Comparison of ENCODE assay signal across 1 cellular context in the genomic region with DNA sequence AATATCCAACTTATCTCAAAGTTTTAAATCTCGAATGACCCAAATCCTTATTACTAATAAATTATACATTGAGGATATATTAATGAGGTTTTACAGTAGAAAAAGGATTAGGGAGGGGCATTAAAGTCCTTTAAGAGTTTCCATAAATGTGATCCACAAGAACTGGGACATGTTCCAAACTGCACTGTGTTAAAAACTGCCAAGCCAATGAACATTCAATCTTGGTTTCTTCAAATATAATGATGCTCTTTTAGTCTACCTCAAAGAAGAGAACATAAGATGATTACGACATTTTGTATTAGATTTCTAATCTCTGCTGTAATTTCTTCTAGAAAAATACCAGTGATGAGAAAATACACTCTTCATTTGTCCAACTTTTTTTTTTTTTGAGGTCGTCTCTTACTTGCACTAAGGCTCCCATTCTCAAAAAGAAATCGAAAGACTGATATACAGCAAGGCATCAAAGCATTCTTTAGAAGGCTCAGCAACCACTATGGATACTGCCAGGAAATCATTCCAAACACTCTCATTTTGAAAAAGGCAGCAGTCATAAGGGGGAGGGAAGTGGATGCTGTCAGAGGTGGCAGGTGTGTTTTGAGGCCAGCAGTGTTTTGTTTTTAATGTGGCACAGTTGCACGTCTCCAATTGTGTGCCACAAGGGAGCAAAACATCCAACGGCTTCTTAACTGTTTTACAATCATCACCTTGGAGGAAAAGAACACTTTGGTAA.
TF ChIP-seq lines count a peak whose summit lies in the region.

No MANE protein-coding gene starts in this region.

TF ChIP-seq in WTC11, 78 proteins besides CTCF, POLR2A, EP300 and RAD21 (continued from another document):
- TF ChIP-seq, protein P1, sequence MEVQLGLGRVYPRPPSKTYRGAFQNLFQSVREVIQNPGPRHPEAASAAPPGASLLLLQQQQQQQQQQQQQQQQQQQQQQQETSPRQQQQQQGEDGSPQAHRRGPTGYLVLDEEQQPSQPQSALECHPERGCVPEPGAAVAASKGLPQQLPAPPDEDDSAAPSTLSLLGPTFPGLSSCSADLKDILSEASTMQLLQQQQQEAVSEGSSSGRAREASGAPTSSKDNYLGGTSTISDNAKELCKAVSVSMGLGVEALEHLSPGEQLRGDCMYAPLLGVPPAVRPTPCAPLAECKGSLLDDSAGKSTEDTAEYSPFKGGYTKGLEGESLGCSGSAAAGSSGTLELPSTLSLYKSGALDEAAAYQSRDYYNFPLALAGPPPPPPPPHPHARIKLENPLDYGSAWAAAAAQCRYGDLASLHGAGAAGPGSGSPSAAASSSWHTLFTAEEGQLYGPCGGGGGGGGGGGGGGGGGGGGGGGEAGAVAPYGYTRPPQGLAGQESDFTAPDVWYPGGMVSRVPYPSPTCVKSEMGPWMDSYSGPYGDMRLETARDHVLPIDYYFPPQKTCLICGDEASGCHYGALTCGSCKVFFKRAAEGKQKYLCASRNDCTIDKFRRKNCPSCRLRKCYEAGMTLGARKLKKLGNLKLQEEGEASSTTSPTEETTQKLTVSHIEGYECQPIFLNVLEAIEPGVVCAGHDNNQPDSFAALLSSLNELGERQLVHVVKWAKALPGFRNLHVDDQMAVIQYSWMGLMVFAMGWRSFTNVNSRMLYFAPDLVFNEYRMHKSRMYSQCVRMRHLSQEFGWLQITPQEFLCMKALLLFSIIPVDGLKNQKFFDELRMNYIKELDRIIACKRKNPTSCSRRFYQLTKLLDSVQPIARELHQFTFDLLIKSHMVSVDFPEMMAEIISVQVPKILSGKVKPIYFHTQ (CRISPR knock-in tag; IDR thresholded peaks at IDR 0.05), result no peak
- TF ChIP-seq ZNF232 (CRISPR knock-in tag; IDR thresholded peaks at IDR 0.05), result no peak
- TF ChIP-seq ELF4 (CRISPR knock-in tag; IDR thresholded peaks at IDR 0.05; ENCODE audit: low read depth), result no peak
- TF ChIP-seq, protein P2, sequence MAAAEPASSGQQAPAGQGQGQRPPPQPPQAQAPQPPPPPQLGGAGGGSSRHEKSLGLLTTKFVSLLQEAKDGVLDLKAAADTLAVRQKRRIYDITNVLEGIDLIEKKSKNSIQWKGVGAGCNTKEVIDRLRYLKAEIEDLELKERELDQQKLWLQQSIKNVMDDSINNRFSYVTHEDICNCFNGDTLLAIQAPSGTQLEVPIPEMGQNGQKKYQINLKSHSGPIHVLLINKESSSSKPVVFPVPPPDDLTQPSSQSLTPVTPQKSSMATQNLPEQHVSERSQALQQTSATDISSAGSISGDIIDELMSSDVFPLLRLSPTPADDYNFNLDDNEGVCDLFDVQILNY (CRISPR knock-in tag; IDR thresholded peaks at IDR 0.05), result no peak
